ENCODE assay signal across 3 cellular contexts in genomic region chr15:82062479-82062878, GRCh38.
TF ChIP-seq lines count a peak whose summit lies in the region.

No MANE protein-coding gene starts in this region.

TF ChIP-seq in GM12891, 5 proteins besides CTCF, POLR2A, EP300 and RAD21:
- TF ChIP-seq SPI1 (IDR thresholded peaks at IDR 0.05; ENCODE audit: low read depth, low read length): no peak
- no peak for TF ChIP-seq POLR2AphosphoS5 (IDR thresholded peaks at IDR 0.05; ENCODE audit: low read depth, low read length)
- TF ChIP-seq POU2F2 (IDR thresholded peaks at IDR 0.05; ENCODE audit: low read depth, low read length): no peak
- TF ChIP-seq TAF1 (IDR thresholded peaks at IDR 0.05; ENCODE audit: low read depth, low read length): no peak
- TF ChIP-seq PAX5 (IDR thresholded peaks at IDR 0.05; ENCODE audit: insufficient read depth, low read length, severe bottlenecking): no peak

TF ChIP-seq in H1, 55 proteins besides CTCF, POLR2A, EP300 and RAD21:
- TF ChIP-seq BRCA1 (IDR thresholded peaks at IDR 0.05; ENCODE audit: low read depth, low read length): no peak
- no peak for TF ChIP-seq POLR2AphosphoS5 (IDR thresholded peaks at IDR 0.05; ENCODE audit: low read depth, low read length)
- TF ChIP-seq ASH2L (IDR thresholded peaks at IDR 0.05; ENCODE audit: low read length): no peak

TF ChIP-seq in SK-N-SH treated with all-trans-retinoic acid at 6 μM for 48 hours, 23 proteins besides CTCF, POLR2A, EP300 and RAD21:
- no peak for TF ChIP-seq ISL1 (CRISPR knock-in tag; IDR thresholded peaks at IDR 0.05)
- TF ChIP-seq ARNTL (CRISPR knock-in tag; IDR thresholded peaks at IDR 0.05; ENCODE audit: borderline replicate concordance, low read depth): no peak
- no peak for TF ChIP-seq TSHZ2 (CRISPR knock-in tag; IDR thresholded peaks at IDR 0.05)
- no peak for TF ChIP-seq GLIS3 (CRISPR knock-in tag; IDR thresholded peaks at IDR 0.05)
TF ChIP-seq in SK-N-SH treated with all-trans-retinoic acid at 6 μM for 48 hours: peak in this region for 0.
